ENCODE assay signal across 1 cellular context in genomic region chr12:68261947-68262346, GRCh38.
A peak's percentile ranks its signal among the peaks of the same experiment; 100 is the strongest.
TF ChIP-seq lines count a peak whose summit lies in the region.

No MANE protein-coding gene starts in this region.

TF ChIP-seq in GM12878, 131 proteins besides CTCF, POLR2A, EP300 and RAD21 (continued from another document):
- TF ChIP-seq ATF2 (IDR thresholded peaks at IDR 0.05; ENCODE audit: low read length) (0 out of 2 replicates have a peak, but pooled peaks have one; percentile 32), EZH2 (IDR thresholded peaks at IDR 0.05; ENCODE audit: borderline replicate concordance, control insufficient read depth, low read depth, low read length) (no peak)
